9 cellular contexts compared by ENCODE assay signal in the genomic region with DNA sequence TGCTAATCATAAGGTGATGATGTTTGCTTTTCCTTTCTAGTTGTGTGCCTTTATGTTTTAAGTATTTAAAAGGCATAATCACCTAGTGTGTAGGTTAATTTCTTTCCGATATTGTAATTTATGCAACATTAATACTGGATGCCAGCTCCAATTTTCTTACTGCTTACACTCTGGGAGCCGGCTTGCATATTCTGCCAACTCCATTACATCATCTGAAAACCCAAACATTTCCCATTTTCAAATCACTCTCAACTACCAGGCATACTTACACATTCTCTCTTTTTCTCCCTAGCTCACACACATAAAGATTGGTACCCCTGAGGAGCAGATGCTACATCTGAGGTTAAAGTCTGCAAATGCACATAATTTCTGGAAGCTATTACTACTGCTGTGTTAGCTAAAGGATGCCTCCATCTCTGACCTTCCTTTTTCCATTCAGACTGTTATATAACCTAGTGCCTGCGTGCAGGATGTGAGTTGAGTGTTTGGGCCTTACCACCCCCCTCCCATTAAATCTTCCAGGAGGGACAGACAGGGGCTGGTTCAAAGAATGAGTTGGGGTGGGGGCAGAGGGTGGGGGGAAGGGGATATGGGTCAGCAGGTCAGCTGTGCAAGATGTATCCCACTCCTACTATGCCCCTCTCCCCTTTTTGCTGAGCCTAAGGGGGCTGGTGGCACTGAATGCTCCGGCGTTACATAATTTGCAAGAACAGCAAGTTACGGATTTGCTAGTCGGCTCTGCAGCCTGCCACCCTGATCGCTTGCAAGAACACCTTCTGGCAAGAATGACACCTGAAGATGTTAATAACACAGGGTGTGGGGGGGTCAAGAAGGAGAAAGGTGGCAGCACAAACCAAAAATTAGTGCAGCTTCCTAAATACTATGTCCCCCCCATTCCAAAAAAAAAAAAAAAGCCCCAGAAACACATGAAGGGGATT. TPM values are rescaled to one million over a fixed set of nuclear protein-coding genes. Genes with fewer than 3 reads are reported as not detected.
DNase-seq lines count a peak whose midpoint lies in the region; ATAC-seq and TF ChIP-seq lines count a peak whose summit lies in the region.
"Had no signal": no experiment of that assay in that cellular context is flagged by ENCODE, and none has a peak within 500 bp of the region (broad histone marks: within the 10 kb centered on the region; RNA-seq: fewer than 3 reads in every experiment).

No MANE protein-coding gene starts in this region.

- no peaks in the 10 kb centered on the region for H3K27me3 ChIP-seq in right lobe of liver
- no peaks in the 10 kb centered on the region for H3K27me3 ChIP-seq in thoracic aorta (replicated peaks; ENCODE audit: insufficient read depth)

- TF ChIP-seq POLR2A in right lobe of liver (IDR thresholded peaks at IDR 0.05) = no peak

- H3K4me3 ChIP-seq in cardiac fibroblast (replicated peaks in 1 of 2; ENCODE audit: low read depth in 2 of 2, low read length in 2 of 2) = peak overlapping the region; percentile 71 to 73
- H3K4me3 ChIP-seq in right lobe of liver = peak overlapping the region; percentile 54 to 67 (median 63)
- H3K4me3 ChIP-seq in thoracic aorta = peak overlapping the region; percentile 88

- H3K36me3 ChIP-seq in right lobe of liver (no peaks in the 10 kb centered on the region), thoracic aorta (no peaks in the 10 kb centered on the region)

- intact Hi-C loops in right lobe of liver (cut with DNase I) = no loop called here

- 5% methylated on average over 8 of the region's 8 CpGs for WGBS in right lobe of liver (ENCODE audit: insufficient coverage, low coverage, low lambda C conversion rate, missing lambda C conversion rate)

- no peak for TF ChIP-seq CTCF in cardiac fibroblast (IDR thresholded peaks at IDR 0.05; ENCODE audit: low read depth, low read length)
- no peak for TF ChIP-seq CTCF in right lobe of liver (IDR thresholded peaks at IDR 0.05)
- no peak for TF ChIP-seq CTCF in thoracic aorta (IDR thresholded peaks at IDR 0.05)

- peak in 3 of 4 donors; percentile 29 to 37 (median 31) for ATAC-seq in right lobe of liver
- ATAC-seq in thoracic aorta (ENCODE audit: insufficient number of reproducible peaks, low FRiP score, low read depth) = no peak

- H3K4me1 ChIP-seq in right lobe of liver = peaks cover 0 to 10% (median 0%) of the 10 kb centered on the region in 4 donors
- H3K4me1 ChIP-seq in thoracic aorta (ENCODE audit: control insufficient read depth in 1 of 2, low read depth in 2 of 2) = peaks cover 6 to 18% of the 10 kb centered on the region in 2 donors

- H3K27ac ChIP-seq in right lobe of liver (peak overlapping the region; percentile 28 to 65 (median 49)), thoracic aorta (no peak overlapping the region)
- H3K27ac ChIP-seq: KMS-11 had no signal

- H3K9me3 ChIP-seq in right lobe of liver (no peaks in the 10 kb centered on the region), thoracic aorta (no peaks in the 10 kb centered on the region)

- DNase-seq in NCI-H1417 (lab: John Stamatoyannopoulos, UW) (peak in 2 of 3 experiments; percentile 21 to 63), NCI-H1417 treated with DMSO at 0.1 percent for 48 hours (lab: John Stamatoyannopoulos, UW) (no peak), cardiac fibroblast (ENCODE audit: low read depth in 2 of 2) (no peak), right lobe of liver (no peak), thoracic aorta (ENCODE audit: low spot score) (no peak), occipital lobe (lab: John Stamatoyannopoulos, UW) (no peak), NCI-H345 (lab: John Stamatoyannopoulos, UW) (no peak), medulla oblongata (ENCODE audit: extremely low spot score) (no peak)

RNA-seq across cellular contexts. Expression of a gene that starts 2.5 kb away (rescaled TPM):
- total RNA-seq in right lobe of liver (10 to 100 TPM; 27.9 to 71.3 (median 44.6) TPM), thoracic aorta (10 to 100 TPM; 45.6 to 62.3 TPM), occipital lobe (48.7 TPM)

Comparison
In these comparisons a context has a peak if more than half of its experiments do, and no peak if none do; other contexts are left out.
1. DNase-seq: peak in NCI-H1417 (2 of 3); none in NCI-H1417 treated with DMSO at 0.1 percent for 48 hours (single experiment), cardiac fibroblast (0 of 2), right lobe of liver (0 of 3), thoracic aorta (single experiment), occipital lobe (single experiment), NCI-H345 (single experiment) and medulla oblongata (single experiment).
2. H3K27ac ChIP-seq: peak in right lobe of liver (3 of 3); none in thoracic aorta (0 of 2).
3. Peak in every context shown above with its lines, with median percentiles within 50 percentile points of each other: H3K4me3 ChIP-seq.